16 cellular contexts compared by ENCODE assay signal in the genomic region with DNA sequence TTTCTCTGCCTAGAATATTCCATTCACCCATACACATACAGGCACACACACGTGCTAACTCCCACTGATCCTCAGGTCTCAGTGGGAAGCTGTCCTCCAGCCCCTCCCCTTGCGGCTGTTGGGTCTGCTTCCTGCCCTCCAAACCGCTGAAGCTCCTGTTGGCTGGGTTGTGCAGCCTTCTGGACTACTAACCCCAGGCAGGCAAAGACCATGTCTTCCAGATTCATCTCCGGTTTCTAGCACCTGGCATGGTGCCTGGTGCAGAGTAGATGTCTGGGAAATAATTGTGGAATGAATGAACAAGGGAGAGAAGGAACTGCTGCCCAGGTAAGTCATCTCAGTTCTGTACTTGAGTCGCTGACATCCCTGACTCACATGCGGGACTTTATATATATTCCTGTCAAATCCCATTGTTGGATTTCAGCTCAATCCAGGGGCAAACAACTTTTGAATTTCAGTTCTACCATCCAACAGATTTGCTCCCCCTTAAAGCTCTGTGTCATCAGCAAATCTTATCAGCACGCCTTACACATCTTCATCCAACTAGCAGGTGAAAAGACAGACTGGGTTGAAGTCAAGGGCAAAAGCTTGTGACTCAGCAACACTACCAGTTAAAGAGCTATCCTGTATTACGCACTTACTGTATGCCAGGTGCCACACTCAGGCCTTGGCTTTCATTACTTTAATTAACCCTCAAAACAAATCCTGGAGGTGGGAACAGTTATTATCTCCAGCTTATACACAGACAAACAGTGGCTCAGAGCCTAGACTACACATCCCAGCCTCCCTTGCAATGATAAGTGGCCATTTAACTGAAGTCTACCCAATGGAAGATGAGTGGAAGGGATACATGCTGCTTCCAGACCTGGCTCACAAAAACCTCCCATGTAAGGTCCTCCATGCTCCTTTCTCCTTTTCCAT. TPM values are rescaled to one million over a fixed set of nuclear protein-coding genes. Genes with fewer than 3 reads are reported as not detected.
DNase-seq lines count a peak whose midpoint lies in the region; ATAC-seq and TF ChIP-seq lines count a peak whose summit lies in the region.
"Had no signal": no experiment of that assay in that cellular context is flagged by ENCODE, and none has a peak within 500 bp of the region (broad histone marks: within the 10 kb centered on the region; RNA-seq: fewer than 3 reads in every experiment).

No MANE protein-coding gene starts in this region.

- H2AFZ ChIP-seq in Loucy (ENCODE audit: low read length), result no peak overlapping the region
- H2AFZ ChIP-seq in mammary epithelial cell (ENCODE audit: low read depth, low read length), result peak overlapping the region; percentile 56

- H3K4me3 Mint-ChIP-seq in stimulated activated naive CD8-positive, alpha-beta T cell treated with anti-CD3 and anti-CD28 coated beads, Interleukin-15, amount 100 ng/mL, for 72 hours, result no peak overlapping the region
- H3K4me3 Mint-ChIP-seq: neural crest cell had no signal

- dilution Hi-C loops in mammary epithelial cell (cut with HindIII; ENCODE audit: low sequenced_read_pairs), result loop anchor here (5.0 kb wide), 1 partner anchor 63 kb away; no protein-coding TSS in a partner anchor

- H3K9me3 ChIP-seq in Loucy (ENCODE audit: insufficient read depth, low read depth, low read length) (no peaks in the 10 kb centered on the region), mammary epithelial cell (replicated peaks; ENCODE audit: insufficient read depth, low read length) (no peaks in the 10 kb centered on the region), suprapubic skin (no peaks in the 10 kb centered on the region), uterus (no peaks in the 10 kb centered on the region)
- H3K9me3 ChIP-seq: gastrocnemius medialis, upper lobe of left lung had no signal

- H3K4me2 ChIP-seq in Loucy (ENCODE audit: low read depth, low read length, poor library complexity, severe bottlenecking) (peak overlapping the region; percentile 1), mammary epithelial cell (ENCODE audit: insufficient read depth, low read depth, low read length) (peak overlapping the region; percentile 29)

- H4K20me1 ChIP-seq in Loucy (ENCODE audit: insufficient read depth, low read length, poor library complexity, severe bottlenecking), result no peaks in the 10 kb centered on the region
- no peaks in the 10 kb centered on the region for H4K20me1 ChIP-seq in mammary epithelial cell (ENCODE audit: insufficient read depth, low read length)

- peaks cover 20% of the 10 kb centered on the region for H3K4me1 ChIP-seq in Loucy (ENCODE audit: insufficient read depth, low read length, poor library complexity, severe bottlenecking)
- H3K4me1 ChIP-seq in mammary epithelial cell (ENCODE audit: insufficient read depth, low read length), result peaks cover 60% of the 10 kb centered on the region
- H3K4me1 ChIP-seq in suprapubic skin, result peaks cover 47% of the 10 kb centered on the region
- peaks cover 3% of the 10 kb centered on the region in 2 donors for H3K4me1 ChIP-seq in uterus

- H3K27me3 Mint-ChIP-seq in stimulated activated naive CD8-positive, alpha-beta T cell treated with anti-CD3 and anti-CD28 coated beads, Interleukin-15, amount 100 ng/mL, for 72 hours, result peaks cover 64% of the 10 kb centered on the region

- 7% methylated on average over 8 of the region's 8 CpGs for WGBS in mammary epithelial cell (ENCODE audit: low coverage, missing lambda C conversion rate)
- 41% methylated on average over 8 of the region's 8 CpGs for WGBS in suprapubic skin

- no peaks in the 10 kb centered on the region for H3K27me3 ChIP-seq in Loucy (ENCODE audit: insufficient read depth, low read length, poor library complexity, severe bottlenecking)
- no peaks in the 10 kb centered on the region for H3K27me3 ChIP-seq in mammary epithelial cell (ENCODE audit: insufficient read depth, low read length)
- H3K27me3 ChIP-seq in suprapubic skin, result no peaks in the 10 kb centered on the region
- H3K27me3 ChIP-seq in uterus, result no peaks in the 10 kb centered on the region

- no peak overlapping the region for H3K27ac ChIP-seq in mammary epithelial cell (ENCODE audit: insufficient read depth, low read depth, low read length)
- no peak overlapping the region for H3K27ac ChIP-seq in suprapubic skin
- H3K27ac ChIP-seq in uterus, result no peak overlapping the region
- H3K27ac ChIP-seq: gastrocnemius medialis, upper lobe of left lung had no signal

- intact Hi-C loops in mammary epithelial cell (cut with micrococcal nuclease) (loop anchor here (10.0 kb wide), 2 partner anchors 180 to 200 kb away; a partner anchor contains a TSS), uterus (cut with DNase I; ENCODE audit: low total_unique reads) (no loop called here)

- no peak for TF ChIP-seq CTCF in Loucy (conservative IDR thresholded peaks at IDR 0.05; ENCODE audit: low read length)
- no peak for TF ChIP-seq CTCF in mammary epithelial cell (conservative IDR thresholded peaks at IDR 0.05 in 1 of 2, IDR thresholded peaks at IDR 0.05 in 1 of 2; ENCODE audit: extremely low read depth in 1 of 2, insufficient read depth in 1 of 2, low read depth in 1 of 2, low read length in 2 of 2)
- no peak for TF ChIP-seq CTCF in suprapubic skin (IDR thresholded peaks at IDR 0.05)
- no peak for TF ChIP-seq CTCF in uterus (IDR thresholded peaks at IDR 0.05)

- H3K9ac ChIP-seq in Loucy (ENCODE audit: low read depth, low read length, poor library complexity, severe bottlenecking), result no peak overlapping the region
- H3K9ac ChIP-seq in mammary epithelial cell (ENCODE audit: insufficient read depth, low read length), result no peak overlapping the region

- no peak for TF ChIP-seq POLR2A in suprapubic skin (IDR thresholded peaks at IDR 0.05)
- TF ChIP-seq POLR2A in uterus (IDR thresholded peaks at IDR 0.05), result no peak

- no peaks in the 10 kb centered on the region for H3F3A ChIP-seq in Loucy (ENCODE audit: low read depth)

- DNase-seq in A172 (ENCODE audit: low spot score) (peak; percentile 31), NCI-H510A (lab: John Stamatoyannopoulos, UW) (peak; percentile 60), mammary epithelial cell (peak; percentile 88), suprapubic skin (ENCODE audit: low spot score in 2 of 2) (no peak), uterus (no peak)
- DNase-seq in stimulated activated naive CD8-positive, alpha-beta T cell treated with anti-CD3 and anti-CD28 coated beads, Interleukin-15, amount 100 ng/mL, for 72 hours, result no peak
- DNase-seq: activated CD8-positive, alpha-beta memory T cell treated with anti-CD3 and anti-CD28 coated beads for 24 hours; activated naive CD4-positive, alpha-beta T cell treated with anti-CD3 and anti-CD28 coated beads, Interleukin-2, amount 50 U/mL, for 16 hours; cortex of kidney; DMS153; gastrocnemius medialis; Karpas-422; upper lobe of left lung had no signal

- no peak for ATAC-seq in HG03439 (IDR thresholded peaks at IDR 0.05; ENCODE audit: unreplicated experiment)
- no peak for ATAC-seq in stimulated activated naive CD8-positive, alpha-beta T cell treated with anti-CD3 and anti-CD28 coated beads, Interleukin-15, amount 100 ng/mL, for 72 hours
- ATAC-seq: gastrocnemius medialis had no signal

- H3K79me2 ChIP-seq in Loucy (ENCODE audit: insufficient read depth, low read length) (no peaks in the 10 kb centered on the region), mammary epithelial cell (ENCODE audit: insufficient read depth, low read length) (no peaks in the 10 kb centered on the region)

- no TSS peak for BruUV-seq in mammary epithelial cell (replicated peaks; lab: Mats Ljungman, UMichigan)

- in situ Hi-C loops in mammary epithelial cell (cut with MboI; ENCODE audit: low sequenced_read_pairs in 2 of 2), result no loop called here

- H3K36me3 ChIP-seq in Loucy (ENCODE audit: insufficient read depth, low read length) (no peaks in the 10 kb centered on the region), mammary epithelial cell (ENCODE audit: insufficient read depth, low read length) (no peaks in the 10 kb centered on the region), suprapubic skin (no peaks in the 10 kb centered on the region), uterus (no peaks in the 10 kb centered on the region)
- H3K36me3 ChIP-seq: gastrocnemius medialis, upper lobe of left lung had no signal

- H3K9me2 ChIP-seq in Loucy (replicated peaks; ENCODE audit: low read depth, low read length), result no peaks in the 10 kb centered on the region

- H3K9me3 Mint-ChIP-seq in stimulated activated naive CD8-positive, alpha-beta T cell treated with anti-CD3 and anti-CD28 coated beads, Interleukin-15, amount 100 ng/mL, for 72 hours, result no peaks in the 10 kb centered on the region
- H3K9me3 Mint-ChIP-seq: neural crest cell had no signal

- H3K4me3 ChIP-seq in Loucy (ENCODE audit: low read length, poor library complexity, severe bottlenecking) (no peak overlapping the region), mammary epithelial cell (replicated peaks in 1 of 3; ENCODE audit: insufficient read depth in 1 of 3, low read depth in 2 of 3, low read length in 3 of 3) (no peak overlapping the region), suprapubic skin (no peak overlapping the region), uterus (no peak overlapping the region)
- H3K4me3 ChIP-seq: gastrocnemius medialis, upper lobe of left lung had no signal

- CTCF ChIA-PET in mammary epithelial cell (lab: Charles Lee; ENCODE audit: low non-redundant PET), result no interaction called here

- peaks cover 22% of the 10 kb centered on the region for H3K4me1 Mint-ChIP-seq in stimulated activated naive CD8-positive, alpha-beta T cell treated with anti-CD3 and anti-CD28 coated beads, Interleukin-15, amount 100 ng/mL, for 72 hours

- H3K27ac Mint-ChIP-seq in stimulated activated naive CD8-positive, alpha-beta T cell treated with anti-CD3 and anti-CD28 coated beads, Interleukin-15, amount 100 ng/mL, for 72 hours, result no peak overlapping the region

- no peak for TF ChIP-seq EP300 in suprapubic skin (IDR thresholded peaks at IDR 0.05)

RNA-seq across cellular contexts. Expression of a gene that starts 51.1 kb away (rescaled TPM):
- total RNA-seq in A172 (2014; rRNA removed; shearing (Covaris generic)), result 0.19 and 0.26 TPM in 2 replicates
- total RNA-seq in mammary epithelial cell (1 to 10 TPM in 1 of 2 donors, under 1 TPM in 1; 0.17 to 4.2 TPM), suprapubic skin (10 to 100 TPM; 11.0 to 36.5 (median 17.4) TPM), uterus (1 to 10 TPM in 2 of 4 donors, not detected in 2; 3.4 to 6.6 TPM)
- polyA plus RNA-seq in mammary epithelial cell, result 0.71 TPM
- polyA minus RNA-seq in mammary epithelial cell, result 0.78 TPM

Comparison
In these comparisons a context has a peak if more than half of its experiments do, and no peak if none do; other contexts are left out.
1. DNase-seq: peak in A172 (single experiment), NCI-H510A (single experiment) and mammary epithelial cell (single experiment); none in stimulated activated naive CD8-positive, alpha-beta T cell treated with anti-CD3 and anti-CD28 coated beads, Interleukin-15, amount 100 ng/mL, for 72 hours (0 of 2), suprapubic skin (0 of 2) and uterus (0 of 2).